ENCODE assay signal across 32 cellular contexts in genomic region chr3:127356381-127356780, GRCh38.
"Had no signal": no experiment of that assay in that cellular context is flagged by ENCODE, and none has a peak within 500 bp of the region (broad histone marks: within the 10 kb centered on the region; RNA-seq: fewer than 3 reads in every experiment).

No MANE protein-coding gene starts in this region.

- H3K4me3 ChIP-seq: adrenal gland, ascending aorta, cardiac muscle cell had no signal

- H3K27ac ChIP-seq: adrenal gland, ascending aorta, cardiac muscle cell, VCaP had no signal

- H3K27me3 ChIP-seq: adrenal gland, ascending aorta, cardiac muscle cell had no signal

- H3K9me3 ChIP-seq: adrenal gland had no signal

- DNase-seq: activated B cell treated with CpG ODN at 0.5 μM for 24 hours; activated CD4-positive, alpha-beta memory T cell treated with anti-CD3 and anti-CD28 coated beads for 36 hours; activated CD4-positive, alpha-beta T cell treated with anti-CD3 and anti-CD28 coated beads for 4 hours; activated CD4-positive, alpha-beta T cell treated with anti-CD3 and anti-CD28 coated beads, Interleukin-2, amount 10 ng/mL, durations not matched to agents 24 days and 14 days; activated CD4-positive, alpha-beta T cell treated with anti-CD3 and anti-CD28 coated beads, Interleukin-2, amount 50 U/mL, for 1 hour; activated CD4-positive, alpha-beta T cell treated with anti-CD3 and anti-CD28 coated beads, Interleukin-2, amount 50 U/mL, for 4 hours; activated CD4-positive, CD25-positive, alpha-beta regulatory T cell treated with anti-CD3 and anti-CD28 coated beads, Interleukin-2, amount 50 U/mL, for 72 hours; activated CD8-positive, alpha-beta memory T cell treated with anti-CD3 and anti-CD28 coated beads, Interleukin-2, amount 50 U/mL, for 4 hours; activated CD8-positive, alpha-beta T cell treated with anti-CD3 and anti-CD28 coated beads for 36 hours; activated effector memory CD4-positive, alpha-beta T cell treated with anti-CD3 and anti-CD28 coated beads, Interleukin-2, amount 50 U/mL, for 16 hours; activated gamma-delta T cell treated with Interleukin-2 at 50 U/mL for 16 hours; activated naive CD4-positive, alpha-beta T cell; activated naive CD4-positive, alpha-beta T cell treated with anti-CD3 and anti-CD28 coated beads for 36 hours; activated naive CD4-positive, alpha-beta T cell treated with anti-CD3 and anti-CD28 coated beads, Interleukin-2, amount 50 U/mL, for 16 hours; activated naive CD8-positive, alpha-beta T cell treated with anti-CD3 and anti-CD28 coated beads for 36 hours; activated T-cell treated with anti-CD3 and anti-CD28 coated beads for 4 hours; activated T-cell treated with anti-CD3 and anti-CD28 coated beads, Interleukin-2, amount 50 U/mL, for 1 hour; activated T-cell treated with anti-CD3 and anti-CD28 coated beads, Interleukin-2, amount 50 U/mL, for 4 hours; activated T-cell treated with anti-CD3 and anti-CD28 coated beads, Interleukin-2, amount 50 U/mL, for 72 hours; adrenal gland; amniotic stem cell; anterior cingulate cortex; caudate nucleus; cerebellar nuclear complex; T-helper 1 cell; T-helper 2 cell; T-helper 9 cell had no signal

- FAIRE-seq: bronchial epithelial cell, TTC549 had no signal

- H3K4me1 ChIP-seq: adrenal gland, ascending aorta had no signal

- H3K36me3 ChIP-seq: adrenal gland, ascending aorta, cardiac muscle cell had no signal
